1 cellular context compared by ENCODE assay signal in the genomic region with DNA sequence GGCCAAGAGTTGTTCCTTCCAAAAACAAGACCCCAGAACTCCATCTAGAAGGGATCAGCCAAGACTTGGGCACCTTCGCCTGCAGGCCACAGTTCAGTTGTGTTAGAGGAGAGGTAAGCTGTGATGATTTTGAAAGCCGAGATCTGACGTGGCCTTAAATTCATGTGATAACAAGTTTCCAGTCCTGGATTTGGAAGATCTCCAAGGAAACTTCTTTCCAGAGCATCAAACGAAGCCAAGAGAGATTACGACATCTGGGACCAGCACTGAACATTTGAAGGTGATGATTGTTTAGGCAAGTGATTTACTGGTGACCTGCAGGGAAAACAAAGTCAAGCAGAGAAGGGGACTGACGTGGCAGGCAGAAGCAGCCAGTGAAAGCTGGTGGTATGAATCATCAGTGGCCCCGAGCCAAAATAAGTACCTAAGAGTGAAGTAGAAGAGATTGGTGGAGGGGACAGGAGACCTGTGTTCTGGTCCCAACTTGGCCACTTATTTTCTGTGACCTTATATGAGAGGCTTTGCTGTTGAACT.
TF ChIP-seq lines count a peak whose summit lies in the region.

No MANE protein-coding gene starts in this region.

TF ChIP-seq in A549, 52 proteins besides CTCF, POLR2A, EP300 and RAD21 (continued from another document):
- peak; percentile 71 to 88; a peak in 3 of 5 replicates for TF ChIP-seq JUN (IDR thresholded peaks at IDR 0.05)
- no peak for TF ChIP-seq KDM5A (IDR thresholded peaks at IDR 0.05)
- no peak for TF ChIP-seq HEYL (CRISPR knock-in tag; IDR thresholded peaks at IDR 0.05)
TF ChIP-seq in A549: peak in this region for 7.
